Comparison of ENCODE assay signal across 14 cellular contexts in the genomic region with DNA sequence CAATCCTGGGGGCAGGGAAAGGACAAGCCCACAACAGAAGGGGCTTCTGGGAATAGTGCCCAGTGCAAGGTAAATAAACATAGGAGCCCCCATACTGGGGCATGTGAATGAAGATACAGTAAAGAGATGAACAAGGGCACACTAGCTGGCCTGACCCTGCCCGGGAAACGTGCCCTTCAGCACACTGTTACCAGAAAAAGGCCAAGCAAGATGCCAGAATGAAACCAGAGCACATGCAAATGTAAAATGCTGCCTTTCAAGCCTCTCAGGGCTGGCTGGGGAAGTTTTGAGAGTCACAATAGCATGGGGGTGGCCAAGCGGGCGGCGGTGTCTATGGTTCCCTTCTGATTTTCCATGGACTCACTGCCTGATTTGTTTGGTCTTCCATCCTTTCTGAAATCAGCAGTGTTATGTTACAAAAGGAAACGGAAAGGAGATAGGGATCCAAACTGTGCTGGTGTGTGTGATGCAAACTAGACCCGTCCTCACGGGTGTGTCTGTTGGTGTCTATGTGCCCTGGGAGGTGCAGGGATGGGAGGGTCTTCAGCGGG. TPM values are rescaled to one million over a fixed set of nuclear protein-coding genes. Genes with fewer than 3 reads are reported as not detected.
DNase-seq lines count a peak whose midpoint lies in the region; ATAC-seq and TF ChIP-seq lines count a peak whose summit lies in the region.
"Had no signal": no experiment of that assay in that cellular context is flagged by ENCODE, and none has a peak within 500 bp of the region (broad histone marks: within the 10 kb centered on the region; RNA-seq: fewer than 3 reads in every experiment).

No MANE protein-coding gene starts in this region.

- no peak overlapping the region for H3K4ac ChIP-seq in H9 (ENCODE audit: low read depth, low read length)

- H3K79me1 ChIP-seq in H9 (ENCODE audit: insufficient read depth, low read depth, low read length, poor library complexity, severe bottlenecking) = no peaks in the 10 kb centered on the region

- H4K20me1 ChIP-seq in H9 (ENCODE audit: control insufficient read depth, insufficient read depth, insufficient read length) = no peaks in the 10 kb centered on the region
- no peaks in the 10 kb centered on the region for H4K20me1 ChIP-seq in OCI-LY3 (ENCODE audit: insufficient read depth, low read length)

- H3K4me3 ChIP-seq in OCI-LY3 (ENCODE audit: low read length) = no peak overlapping the region
- H3K4me3 ChIP-seq in gastrocnemius medialis = no peak overlapping the region
- H3K4me3 ChIP-seq: SK-N-MC had no signal

- H3K27ac Mint-ChIP-seq in H9 = peak overlapping the region; percentile 61 to 88 (median 73); a peak in 3 of 7 replicates
- H3K27ac Mint-ChIP-seq: progenitor cell of endocrine pancreas had no signal

- H4K5ac ChIP-seq in H9 (ENCODE audit: insufficient read length, low read depth, low read length) = no peak overlapping the region

- in situ Hi-C loops in gastrocnemius medialis (cut with MboI; ENCODE audit: low sequenced_read_pairs in 4 of 4) = no loop called here

- no peaks in the 10 kb centered on the region for H3K79me2 ChIP-seq in H9 (ENCODE audit: insufficient read depth, low read length)
- H3K79me2 ChIP-seq in OCI-LY3 (ENCODE audit: low read length) = no peaks in the 10 kb centered on the region

- DNase-seq in H9 = no peak
- peak; percentile 12 to 54 for DNase-seq in dermis microvascular lymphatic vessel endothelial cell (ENCODE audit: low read depth in 2 of 2)
- DNase-seq in gastrocnemius medialis = no peak
- DNase-seq in effector CD4-positive, alpha-beta T cell = no peak
- DNase-seq: activated CD4-positive, alpha-beta T cell treated with anti-CD3 and anti-CD28 coated beads for 4 hours; mesendoderm; MM.1S; NCI-H748 treated with DMSO at 0.1 percent for 48 hours; stimulated activated CD4-positive, alpha-beta T cell treated with anti-CD3 and anti-CD28 coated beads, Interleukin-4, amount 100 ng/mL, for 1 hour had no signal

- H2BK5ac ChIP-seq in H9 (ENCODE audit: insufficient read length, low read length) = no peak overlapping the region

- no peak for TF ChIP-seq POLR2A in gastrocnemius medialis (IDR thresholded peaks at IDR 0.05)

- H3K23ac ChIP-seq in H9 (ENCODE audit: insufficient read length, low read depth, low read length) = no peak overlapping the region

- no peak overlapping the region for H3K27ac ChIP-seq in H9 (ENCODE audit: insufficient read length, low read depth, low read length)
- peak overlapping the region; percentile 42 for H3K27ac ChIP-seq in OCI-LY3 (ENCODE audit: low read length)
- peak overlapping the region; percentile 15 to 64 (median 60) for H3K27ac ChIP-seq in gastrocnemius medialis
- H3K27ac ChIP-seq: SK-N-MC had no signal

- H3K9me3 ChIP-seq in H9 (ENCODE audit: control insufficient read depth, low read depth, low read length) = no peaks in the 10 kb centered on the region
- H3K9me3 ChIP-seq in OCI-LY3 (ENCODE audit: insufficient read depth, low read length) = no peaks in the 10 kb centered on the region
- H3K9me3 ChIP-seq in gastrocnemius medialis = no peaks in the 10 kb centered on the region

- H3K56ac ChIP-seq in H9 (ENCODE audit: insufficient read length, low read depth, low read length) = no peak overlapping the region

- peaks cover 8 to 15% of the 10 kb centered on the region in 2 experiments for H3K4me1 Mint-ChIP-seq in H9

- no peaks in the 10 kb centered on the region; the same call in 1 of the 2 replicates for H3K4me1 ChIP-seq in H9 (ENCODE audit: insufficient read depth, low read length)
- H3K4me1 ChIP-seq in OCI-LY3 (ENCODE audit: low read length) = peaks cover 38% of the 10 kb centered on the region
- H3K4me1 ChIP-seq in gastrocnemius medialis = peaks cover 17 to 18% of the 10 kb centered on the region in 2 donors

- H2BK12ac ChIP-seq in H9 (ENCODE audit: insufficient read length, low read depth, low read length) = no peak overlapping the region

- no peak overlapping the region for H3K9ac ChIP-seq in H9 (ENCODE audit: extremely low read depth, insufficient read length, low read length)
- H3K9ac ChIP-seq in OCI-LY3 (ENCODE audit: low read length) = no peak overlapping the region; the same call in 1 of the 2 replicates

- intact Hi-C loops in gastrocnemius medialis (cut with DNase I; ENCODE audit: low total_unique reads) = loop anchor here (2.0 kb wide), 1 partner anchor 16 kb away; no protein-coding TSS in a partner anchor

- H3K18ac ChIP-seq in H9 (ENCODE audit: insufficient read length, low read depth, low read length) = no peak overlapping the region

- WGBS in H9 (ENCODE audit: extremely low coverage, insufficient read length, low lambda C conversion rate) = no CpG with 5 or more reads among the region's 9 CpGs

- H3K14ac ChIP-seq in H9 (ENCODE audit: insufficient read depth, low read length) = no peak overlapping the region

- no peak overlapping the region for H2BK120ac ChIP-seq in H9 (ENCODE audit: low read depth, low read length, poor library complexity, severe bottlenecking)

- no peaks in the 10 kb centered on the region for H3K9me3 Mint-ChIP-seq in H9

- H2BK20ac ChIP-seq in H9 (ENCODE audit: low read depth, low read length, poor library complexity, severe bottlenecking) = no peak overlapping the region

- ATAC-seq in gastrocnemius medialis (no peak), GM21528 (IDR thresholded peaks at IDR 0.05; ENCODE audit: low FRiP score, unreplicated experiment) (no peak), HG02610 (IDR thresholded peaks at IDR 0.05; ENCODE audit: unreplicated experiment) (no peak)

- no peak overlapping the region; a peak in 1 of 5 replicates for H3K4me3 Mint-ChIP-seq in H9

- no peak overlapping the region for H2BK15ac ChIP-seq in H9 (ENCODE audit: low read depth, low read length)

- H4K8ac ChIP-seq in H9 (replicated peaks; ENCODE audit: insufficient read length, low read depth, low read length) = no peak overlapping the region

- no peak overlapping the region for H3K4me2 ChIP-seq in H9 (ENCODE audit: insufficient read depth, insufficient read length, low read length)
- H3K4me2 ChIP-seq in OCI-LY3 (ENCODE audit: low read length) = peak overlapping the region; percentile 13

- no peak overlapping the region for H3T11ph ChIP-seq in H9 (ENCODE audit: low read length)

- no peak for TF ChIP-seq CTCF in H9 (conservative IDR thresholded peaks at IDR 0.05)
- no peak for TF ChIP-seq CTCF in OCI-LY3 (IDR thresholded peaks at IDR 0.05; ENCODE audit: low read depth, low read length)
- TF ChIP-seq CTCF in gastrocnemius medialis (IDR thresholded peaks at IDR 0.05 in 4 of 5, conservative IDR thresholded peaks at IDR 0.05 in 1 of 5) = no peak

- no peak overlapping the region for H2AFZ ChIP-seq in H9 (ENCODE audit: low read length)
- no peak overlapping the region for H2AFZ ChIP-seq in OCI-LY3 (ENCODE audit: low read depth, low read length)

- H3K36me3 ChIP-seq in OCI-LY3 (replicated peaks; ENCODE audit: low read depth, low read length) (peaks cover 18% of the 10 kb centered on the region), gastrocnemius medialis (peaks cover 0 to 31% of the 10 kb centered on the region in 2 donors)

- H3K23me2 ChIP-seq in H9 (ENCODE audit: insufficient read length, low read depth, low read length, poor library complexity, severe bottlenecking) = no peaks in the 10 kb centered on the region

- no peak overlapping the region for H4K91ac ChIP-seq in H9 (ENCODE audit: insufficient read length, low read depth, low read length)

- peaks cover 0 to 22% (median 21%) of the 10 kb centered on the region in 3 experiments; a peak in 6 of 7 replicates for H3K36me3 Mint-ChIP-seq in H9 (ENCODE audit: insufficient read depth in 1 of 3, low read depth in 3 of 3)

- H3K27me3 Mint-ChIP-seq in H9 (ENCODE audit: low read depth) = no peaks in the 10 kb centered on the region; the same call in 1 of the 2 replicates
- H3K27me3 Mint-ChIP-seq: progenitor cell of endocrine pancreas had no signal

- H3K27me3 ChIP-seq in H9 (ENCODE audit: insufficient read depth, low read length) = no peaks in the 10 kb centered on the region
- H3K27me3 ChIP-seq in OCI-LY3 (ENCODE audit: low read depth, low read length) = no peaks in the 10 kb centered on the region
- no peaks in the 10 kb centered on the region for H3K27me3 ChIP-seq in gastrocnemius medialis

- H2AK5ac ChIP-seq in H9 (ENCODE audit: insufficient read length, low read length) = no peak overlapping the region

RNA-seq across cellular contexts. Expression of a gene that starts 18.8 kb away (rescaled TPM):
- total RNA-seq in H9 (2021) = 3.8 and 4.2 TPM in 2 replicates
- total RNA-seq in dermis microvascular lymphatic vessel endothelial cell = 0.26 and 0.63 TPM in 2 replicates
- total RNA-seq in gastrocnemius medialis = 1 to 10 TPM in 3 of 4 donors, under 1 TPM in 1; 0.76 to 4.1 (median 1.6) TPM

Comparison
In these comparisons a context has a peak if more than half of its experiments do, and no peak if none do; other contexts are left out.
1. DNase-seq: peak in dermis microvascular lymphatic vessel endothelial cell (2 of 2); none in H9 (single experiment), gastrocnemius medialis (0 of 2) and effector CD4-positive, alpha-beta T cell (single experiment).